In genomic region chr1:207866471-207867135, GRCh38 we compare ENCODE assay signal across 8 cellular contexts. TPM values are rescaled to one million over a fixed set of nuclear protein-coding genes. Genes with fewer than 3 reads are reported as not detected.
DNase-seq lines count a peak whose midpoint lies in the region; ATAC-seq and TF ChIP-seq lines count a peak whose summit lies in the region.

No MANE protein-coding gene starts in this region.

- H3K4me1 ChIP-seq in psoas muscle, result peaks cover 55% of the 10 kb centered on the region

- CTCF ChIA-PET in activated CD8-positive, alpha-beta T cell treated with anti-CD3 and anti-CD28 coated beads for 36 hours (lab: Charles Lee), result interaction anchor here (3.3 to 19.4 kb wide), 4 partner anchors 18 to 96 kb away, joined by 18 to 387 read pairs (median 165); no protein-coding TSS in a partner anchor

- peak overlapping the region; percentile 79 for H3K4me3 ChIP-seq in psoas muscle

- peak overlapping the region; percentile 84 for H3K27ac ChIP-seq in psoas muscle

- ATAC-seq in activated CD8-positive, alpha-beta T cell treated with anti-CD3 and anti-CD28 coated beads for 36 hours, result peak; percentile 6
- ATAC-seq in psoas muscle (peak in 2 of 4 donors; percentile 22 to 23), GM21619 (IDR thresholded peaks at IDR 0.05; ENCODE audit: unreplicated experiment) (no peak), HG02571 (IDR thresholded peaks at IDR 0.05; ENCODE audit: unreplicated experiment) (no peak)

- H3K36me3 Mint-ChIP-seq in HFFc6 (ENCODE audit: low read depth), result peaks cover 50% of the 10 kb centered on the region
- peaks cover 51% of the 10 kb centered on the region for H3K36me3 Mint-ChIP-seq in activated CD8-positive, alpha-beta T cell treated with anti-CD3 and anti-CD28 coated beads for 36 hours (ENCODE audit: low read depth)
- H3K36me3 Mint-ChIP-seq in glutamatergic neuron (ENCODE audit: unreplicated experiment), result no peaks in the 10 kb centered on the region

- POLR2A ChIA-PET in activated CD8-positive, alpha-beta T cell treated with anti-CD3 and anti-CD28 coated beads for 36 hours (lab: Charles Lee), result interaction anchor here (0.9 to 6.2 kb wide), 6 partner anchors 16 to 96 kb away, joined by 3 to 42 read pairs (median 5); no protein-coding TSS in a partner anchor

- H3K4me1 Mint-ChIP-seq in HFFc6 (ENCODE audit: low read depth) (peaks cover 71% of the 10 kb centered on the region), glutamatergic neuron (ENCODE audit: low read depth, unreplicated experiment) (no peaks in the 10 kb centered on the region)
- H3K4me1 Mint-ChIP-seq in activated CD8-positive, alpha-beta T cell treated with anti-CD3 and anti-CD28 coated beads for 36 hours (ENCODE audit: low read depth), result peaks cover 86% of the 10 kb centered on the region

- peaks cover 10% of the 10 kb centered on the region for H3K27me3 Mint-ChIP-seq in HFFc6 (ENCODE audit: insufficient read depth)
- H3K27me3 Mint-ChIP-seq in activated CD8-positive, alpha-beta T cell treated with anti-CD3 and anti-CD28 coated beads for 36 hours, result no peaks in the 10 kb centered on the region
- H3K27me3 Mint-ChIP-seq in glutamatergic neuron (ENCODE audit: unreplicated experiment), result peaks cover 2% of the 10 kb centered on the region

- H3K27me3 ChIP-seq in psoas muscle (ENCODE audit: insufficient read depth in 3 of 3, low read length in 2 of 3), result no peaks in the 10 kb centered on the region

- H3K27ac Mint-ChIP-seq in HFFc6 (peak overlapping the region; percentile 85), glutamatergic neuron (ENCODE audit: unreplicated experiment) (no peak overlapping the region)
- H3K27ac Mint-ChIP-seq in activated CD8-positive, alpha-beta T cell treated with anti-CD3 and anti-CD28 coated beads for 36 hours, result peak overlapping the region; percentile 79

- WGBS in psoas muscle, 3 donors, result 42 to 71% (median 48%) methylated on average over 9 of the region's 9 CpGs

- TF ChIP-seq CTCF in HFFc6 (IDR thresholded peaks at IDR 0.05) (no peak), glutamatergic neuron (IDR thresholded peaks at IDR 0.05; ENCODE audit: partially characterized antibody, unreplicated experiment) (no peak), psoas muscle (IDR thresholded peaks at IDR 0.05) (no peak)
- TF ChIP-seq CTCF in activated CD8-positive, alpha-beta T cell treated with anti-CD3 and anti-CD28 coated beads for 36 hours (IDR thresholded peaks at IDR 0.05), result no peak

- H3K9me3 ChIP-seq in psoas muscle, result no peaks in the 10 kb centered on the region

- H3K9me3 Mint-ChIP-seq in HFFc6, result no peaks in the 10 kb centered on the region
- H3K9me3 Mint-ChIP-seq in activated CD8-positive, alpha-beta T cell treated with anti-CD3 and anti-CD28 coated beads for 36 hours, result no peaks in the 10 kb centered on the region
- peaks cover 4% of the 10 kb centered on the region for H3K9me3 Mint-ChIP-seq in glutamatergic neuron (ENCODE audit: unreplicated experiment)

- intact Hi-C loops in activated CD8-positive, alpha-beta T cell treated with anti-CD3 and anti-CD28 coated beads for 36 hours (cut with micrococcal nuclease), result no loop called here
- intact Hi-C loops in psoas muscle (cut with DNase I), result no loop called here

- H3K4me3 Mint-ChIP-seq in HFFc6 (peak overlapping the region; percentile 91), glutamatergic neuron (ENCODE audit: unreplicated experiment) (peak overlapping the region; percentile 17)
- peak overlapping the region; percentile 91 for H3K4me3 Mint-ChIP-seq in activated CD8-positive, alpha-beta T cell treated with anti-CD3 and anti-CD28 coated beads for 36 hours

- H3K36me3 ChIP-seq in psoas muscle (ENCODE audit: insufficient read depth in 1 of 2, low read depth in 1 of 2), result peaks cover 0 to 11% of the 10 kb centered on the region in 2 donors

- DNase-seq in HFFc6 (peak; percentile 78), glutamatergic neuron (no peak), psoas muscle (peak; percentile 55 to 60), DMS153 treated with DMSO at 0.1 percent for 48 hours (lab: John Stamatoyannopoulos, UW; ENCODE audit: unreplicated experiment) (no peak), SW480 (ENCODE audit: low spot score) (no peak)
- peak; percentile 67 for DNase-seq in activated CD8-positive, alpha-beta T cell treated with anti-CD3 and anti-CD28 coated beads for 36 hours

RNA-seq across cellular contexts. Expression of gene CD34, which starts 44.3 kb away (rescaled TPM):
- total RNA-seq in HFFc6 (2021; fragmentation: NEBNext Ultra II Directional; extraction: Animal tissue kit (Norgen Biotek cat#: 25700)), result under 1 TPM; 0.31 to 0.60 (median 0.52) TPM
- total RNA-seq in activated CD8-positive, alpha-beta T cell treated with anti-CD3 and anti-CD28 coated beads for 36 hours, result under 1 TPM; 0.04 to 0.05 TPM
- 0.20 TPM for total RNA-seq in glutamatergic neuron (ENCODE audit: unreplicated experiment)
- total RNA-seq in psoas muscle, result 10 to 100 TPM; 15.7 to 61.1 (median 20.9) TPM
- polyA plus RNA-seq in psoas muscle, result 10 to 100 TPM; 14.4 to 25.0 (median 21.1) TPM

Comparison
In these comparisons a context has a peak if more than half of its experiments do, and no peak if none do; other contexts are left out.
1. DNase-seq: peak in HFFc6 (single experiment), activated CD8-positive, alpha-beta T cell treated with anti-CD3 and anti-CD28 coated beads for 36 hours (single experiment) and psoas muscle (2 of 2); none in glutamatergic neuron (single experiment), DMS153 treated with DMSO at 0.1 percent for 48 hours (single experiment) and SW480 (single experiment).
2. H3K4me3 Mint-ChIP-seq: peak in every context shown above with its lines; median percentile 91 in HFFc6; 91 in activated CD8-positive, alpha-beta T cell treated with anti-CD3 and anti-CD28 coated beads for 36 hours; 17 in glutamatergic neuron.
3. RNA of gene CD34, which starts 44.3 kb away (total RNA-seq): 15.7 to 61.1 TPM in psoas muscle; 0.31 to 0.60 TPM in HFFc6, 0.20 TPM in glutamatergic neuron (single experiment) and 0.04 to 0.05 TPM in activated CD8-positive, alpha-beta T cell treated with anti-CD3 and anti-CD28 coated beads for 36 hours; every median in the first group is over 10 times any median in the second.